In genomic region chr11:46936138-46937110, GRCh38 we compare ENCODE assay signal across 8 cellular contexts. TPM values are rescaled to one million over a fixed set of nuclear protein-coding genes. Genes with fewer than 3 reads are reported as not detected.
A peak's percentile ranks its signal among the peaks of the same experiment; 100 is the strongest.
DNase-seq lines count a peak whose midpoint lies in the region; ATAC-seq, FAIRE-seq and TF ChIP-seq lines count a peak whose summit lies in the region.

TSS of gene CSTPP1 (plus strand) at chr11:46936761. CDS start at chr11:46936806, 45 bp downstream.

- H3K27ac ChIP-seq in keratinocyte (ENCODE audit: control insufficient read depth, insufficient read depth, low read length): peak within 1 kb of the TSS; percentile 48

- H3K9me1 ChIP-seq in keratinocyte (ENCODE audit: control insufficient read depth, extremely low read depth, insufficient read depth, low read length): no peaks in the 10 kb centered on the region

- no peaks in the 10 kb centered on the region for H3K27me3 ChIP-seq in keratinocyte (ENCODE audit: control insufficient read depth, extremely low read depth, insufficient read depth, low read length)

- dilution Hi-C loops in keratinocyte (cut with MboI; ENCODE audit: extremely low pct_ligation_motif_present, low sequenced_read_pairs): no loop called here

- peak; percentile 96 for DNase-seq in AG08396 (ENCODE audit: low spot score)
- DNase-seq in NCI-H446 treated with DMSO at 0.1 percent for 48 hours (lab: John Stamatoyannopoulos, UW): peak; percentile 68
- DNase-seq in activated CD4-positive, alpha-beta T cell treated with anti-CD3 and anti-CD28 coated beads for 1 hour: peak; percentile 89
- DNase-seq in cerebellum (ENCODE audit: low spot score): peak; percentile 91
- DNase-seq in keratinocyte (ENCODE audit: low read depth, low spot score): no peak
- peak; percentile 88 to 96 (median 93) for DNase-seq in stimulated activated CD4-positive, alpha-beta T cell treated with anti-CD3 and anti-CD28 coated beads, Interleukin-12 subunit alpha, Interleukin-12 subunit beta, amount 100 ng/mL, for 48 hours (ENCODE audit: low read depth in 2 of 3, low spot score in 1 of 3)

- H3K4me2 ChIP-seq in keratinocyte (ENCODE audit: control insufficient read depth, extremely low read depth, insufficient read depth, low read depth, low read length): peak within 1 kb of the TSS; percentile 75

- peaks cover 10% of the 10 kb centered on the region for H3K4me1 ChIP-seq in keratinocyte (ENCODE audit: control insufficient read depth, extremely low read depth, insufficient read depth, low read length)

- H2AFZ ChIP-seq in keratinocyte (ENCODE audit: control insufficient read depth, low read length): peak within 1 kb of the TSS; percentile 96

- no peak for TF ChIP-seq CTCF in keratinocyte (optimal IDR thresholded peaks at IDR 0.05 in 1 of 3, IDR thresholded peaks at IDR 0.05 in 1 of 3, conservative IDR thresholded peaks at IDR 0.05 in 1 of 3; ENCODE audit: extremely low read depth in 1 of 3, insufficient read depth in 2 of 3, low read length in 3 of 3)

- H4K20me1 ChIP-seq in keratinocyte (ENCODE audit: control insufficient read depth, extremely low read depth, insufficient read depth, low read length): no peaks in the 10 kb centered on the region

- no peak for FAIRE-seq in keratinocyte (lab: Jason Lieb, UNC)

- no peaks in the 10 kb centered on the region for H3K9me3 ChIP-seq in keratinocyte (ENCODE audit: control insufficient read depth, low read depth, low read length)

- H3K79me2 ChIP-seq in keratinocyte (ENCODE audit: control insufficient read depth, insufficient read depth, low read length): peaks cover 3% of the 10 kb centered on the region

- ATAC-seq in GM19023 (IDR thresholded peaks at IDR 0.05; ENCODE audit: unreplicated experiment): peak; percentile 98
- ATAC-seq in HG03354 (IDR thresholded peaks at IDR 0.05; ENCODE audit: poor library complexity, severe bottlenecking, unreplicated experiment): peak; percentile 99

- peak within 1 kb of the TSS; percentile 60 for H3K9ac ChIP-seq in keratinocyte (ENCODE audit: control insufficient read depth, extremely low read depth, insufficient read depth, low read length)

- H3K4me3 ChIP-seq in keratinocyte (ENCODE audit: control insufficient read depth in 2 of 3, extremely low read depth in 1 of 3, insufficient read depth in 2 of 3, low read depth in 1 of 3, low read length in 3 of 3): peak within 1 kb of the TSS; percentile 76 to 87 (median 81)

- H3K36me3 ChIP-seq in keratinocyte (ENCODE audit: control insufficient read depth in 2 of 2, extremely low read depth in 1 of 2, insufficient read depth in 2 of 2, low read length in 2 of 2): no peaks in the 10 kb centered on the region

RNA-seq across cellular contexts. Expression of gene CSTPP1, which starts in this region (rescaled TPM):
- total RNA-seq in cerebellum: 63.5 TPM
- 17.8 to 33.4 TPM (median 20.0 TPM) in 3 replicates for polyA plus RNA-seq in keratinocyte
- 2.8 TPM for polyA plus RNA-seq in keratinocyte (2011; ENCODE audit: low read depth)
- polyA plus RNA-seq in keratinocyte (2011; cell fraction: cytosol; rRNA removed): 21.5 and 28.0 TPM in 2 replicates
- polyA plus RNA-seq in keratinocyte (2011; cell fraction: nucleus; rRNA removed): 28.5 and 32.7 TPM in 2 replicates
- polyA plus RNA-seq in keratinocyte (2012; ENCODE audit: low replicate concordance): 18.9 and 24.5 TPM in 2 replicates
- 26.7 to 34.2 TPM (median 26.8 TPM) in 3 replicates for polyA minus RNA-seq in keratinocyte
- polyA minus RNA-seq in keratinocyte (2011; cell fraction: cytosol; rRNA and poly(A)+ RNA removed): 32.2 TPM
- 25.5 and 40.1 TPM in 2 replicates for polyA minus RNA-seq in keratinocyte (2011; cell fraction: nucleus; rRNA and poly(A)+ RNA removed)
